Comparison of ENCODE assay signal across 10 cellular contexts in genomic region chr20:16922834-16923233, GRCh38.
DNase-seq lines count a peak whose midpoint lies in the region; ATAC-seq, FAIRE-seq and TF ChIP-seq lines count a peak whose summit lies in the region.
"Had no signal": no experiment of that assay in that cellular context is flagged by ENCODE, and none has a peak within 500 bp of the region (broad histone marks: within the 10 kb centered on the region; RNA-seq: fewer than 3 reads in every experiment).

No MANE protein-coding gene starts in this region.

- no peak for TF ChIP-seq CTCF in A549 (IDR thresholded peaks at IDR 0.05)
- no peak for TF ChIP-seq CTCF in HFF-Myc (IDR thresholded peaks at IDR 0.05; ENCODE audit: low read depth, low read length, missing control alignments)
- TF ChIP-seq CTCF in coronary artery (IDR thresholded peaks at IDR 0.05), result no peak
- no peak for TF ChIP-seq CTCF in left ventricle myocardium inferior (IDR thresholded peaks at IDR 0.05; ENCODE audit: borderline replicate concordance)

- H3K27ac ChIP-seq in A549 (no peak overlapping the region), coronary artery (peak overlapping the region in 1 of 2 donors; percentile 14), left ventricle myocardium inferior (replicated peaks) (no peak overlapping the region)

- no peak for TF ChIP-seq EP300 in A549 (IDR thresholded peaks at IDR 0.05)

- H3K9me3 ChIP-seq in A549, result no peaks in the 10 kb centered on the region
- peaks cover 7% of the 10 kb centered on the region for H3K9me3 ChIP-seq in left ventricle myocardium inferior (replicated peaks)

- no peaks in the 10 kb centered on the region for H3K27me3 ChIP-seq in left ventricle myocardium inferior (ENCODE audit: low read depth)

- peak overlapping the region; percentile 47; the same call in 2 of the 3 replicates for H3K4me2 ChIP-seq in A549

- WGBS in A549 (ENCODE audit: missing lambda C conversion rate), result under 1% methylated on average over 3 of the region's 3 CpGs

- H3K4me1 ChIP-seq in A549 (peaks cover 8% of the 10 kb centered on the region; the same call in 1 of the 3 replicates), left ventricle myocardium inferior (no peaks in the 10 kb centered on the region)

- POLR2A ChIA-PET in A549 (lab: Yijun Ruan, JAX), result no interaction called here

- CTCF ChIA-PET in A549 (lab: Yijun Ruan, JAX), result interaction anchor here (1.7 kb wide), 1 partner anchor 102 kb away, joined by 6 read pairs; no protein-coding TSS in a partner anchor

- DNase-seq in A549 (ENCODE audit: low read depth in 1 of 2, low spot score in 1 of 2), result peak in 1 of 2 experiments; percentile 47
- DNase-seq in HFF-Myc (ENCODE audit: extremely low read depth, low read depth), result peak; percentile 63
- DNase-seq in amniotic epithelial cell (ENCODE audit: low read depth), result peak; percentile 82
- DNase-seq in kidney glomerular epithelial cell (lab: John Stamatoyannopoulos, UW), result peak; percentile 81
- no peak for DNase-seq in MV-4-11 (lab: John Stamatoyannopoulos, UW)
- DNase-seq in coronary artery (ENCODE audit: low spot score), result no peak
- DNase-seq in left ventricle myocardium inferior, result no peak
- DNase-seq: activated naive CD8-positive, alpha-beta T cell treated with anti-CD3 and anti-CD28 coated beads for 36 hours; CD4-positive, CD25-positive, alpha-beta regulatory T cell had no signal

- H3K4me3 ChIP-seq in A549, result no peak overlapping the region
- H3K4me3 ChIP-seq in HFF-Myc (replicated peaks; ENCODE audit: low read depth, low read length), result no peak overlapping the region
- no peak overlapping the region for H3K4me3 ChIP-seq in coronary artery
- no peak overlapping the region for H3K4me3 ChIP-seq in left ventricle myocardium inferior

- TF ChIP-seq POLR2A in A549 (IDR thresholded peaks at IDR 0.05; ENCODE audit: low read length), result no peak

- no peak for FAIRE-seq in A549 (lab: Jason Lieb, UNC)

- ATAC-seq in A549 (peak; percentile 62 to 75; a peak in 5 of 6 replicates), HG03432 (IDR thresholded peaks at IDR 0.05; ENCODE audit: unreplicated experiment) (no peak)

- TF ChIP-seq RAD21 in A549 (conservative IDR thresholded peaks at IDR 0.05 in 1 of 2, IDR thresholded peaks at IDR 0.05 in 1 of 2), result no peak

- intact Hi-C loops in left ventricle myocardium inferior (cut with micrococcal nuclease), result no loop called here

- no peaks in the 10 kb centered on the region for H3K36me3 ChIP-seq in left ventricle myocardium inferior

TF ChIP-seq in A549, 52 proteins besides CTCF, POLR2A, EP300 and RAD21:
- TF ChIP-seq FOSL2 (IDR thresholded peaks at IDR 0.05) (no peak), FOSL2 (CRISPR knock-in tag; IDR thresholded peaks at IDR 0.05) (peak; percentile 43), CEBPB (IDR thresholded peaks at IDR 0.05) (peak in 1 of 2 experiments; percentile 78; a peak in 3 of 4 replicates), RCOR1 (IDR thresholded peaks at IDR 0.05; ENCODE audit: low read depth, low read length) (no peak)

Comparison
In these comparisons a context has a peak if more than half of its experiments do, and no peak if none do; other contexts are left out.
1. DNase-seq: peak in HFF-Myc (single experiment), amniotic epithelial cell (single experiment) and kidney glomerular epithelial cell (single experiment); none in MV-4-11 (single experiment), coronary artery (single experiment) and left ventricle myocardium inferior (single experiment).